In the genomic region with DNA sequence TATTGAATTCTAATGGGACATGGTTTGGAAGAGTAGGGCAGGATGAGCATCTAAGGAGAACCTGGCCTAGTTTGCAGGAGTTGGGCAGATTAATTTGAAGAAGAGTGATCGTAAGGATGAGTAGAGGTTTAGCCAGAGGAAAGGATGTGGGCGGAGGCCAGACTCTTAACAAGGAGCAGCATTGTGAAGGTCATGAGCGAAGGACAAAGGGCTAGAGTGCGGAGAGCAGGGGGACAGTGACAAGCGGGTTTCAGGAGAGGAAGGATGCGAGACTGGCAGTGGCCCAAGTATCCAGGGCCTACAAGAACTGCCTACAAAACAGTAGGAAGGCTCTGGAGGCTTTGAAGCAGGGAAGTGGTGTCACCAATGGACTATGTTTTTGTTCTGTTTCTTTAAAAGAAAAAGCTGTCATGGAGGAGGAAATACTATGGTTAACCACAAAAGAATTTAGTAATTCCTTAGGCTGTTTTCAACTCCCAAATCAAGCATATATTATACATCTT, we compare ENCODE assay signal across 10 cellular contexts. TPM values are rescaled to one million over a fixed set of nuclear protein-coding genes. Genes with fewer than 3 reads are reported as not detected.
DNase-seq lines count a peak whose midpoint lies in the region; ATAC-seq and TF ChIP-seq lines count a peak whose summit lies in the region.
"Had no signal": no experiment of that assay in that cellular context is flagged by ENCODE, and none has a peak within 500 bp of the region (broad histone marks: within the 10 kb centered on the region; RNA-seq: fewer than 3 reads in every experiment).

No MANE protein-coding gene starts in this region.

- peaks cover 0 to 37% (median 6%) of the 10 kb centered on the region in 9 donors for H3K36me3 ChIP-seq in heart right ventricle

- POLR2A ChIA-PET in T-cell (lab: Charles Lee), result interaction anchor here in 1 of 2 donors (0.6 kb wide), 1 partner anchor 31 kb away, joined by 3 read pairs; no protein-coding TSS in a partner anchor

- H3K9me3 Mint-ChIP-seq in activated T-cell treated with anti-CD3 and anti-CD28 coated beads, Interleukin-2, amount 50 U/mL, for 24 hours, result no peaks in the 10 kb centered on the region
- no peaks in the 10 kb centered on the region for H3K9me3 Mint-ChIP-seq in T-cell
- H3K9me3 Mint-ChIP-seq in stimulated activated effector memory CD8-positive, alpha-beta T cell treated with anti-CD3 and anti-CD28 coated beads, Interleukin-12 subunit alpha, Interleukin-12 subunit beta, amount 100 ng/mL, for 72 hours, result no peaks in the 10 kb centered on the region
- H3K9me3 Mint-ChIP-seq: IgD-negative memory B cell had no signal

- H3K4me1 Mint-ChIP-seq in activated T-cell treated with anti-CD3 and anti-CD28 coated beads, Interleukin-2, amount 50 U/mL, for 24 hours (ENCODE audit: low read depth), result peaks cover 11% of the 10 kb centered on the region
- peaks cover 12 to 13% (median 12%) of the 10 kb centered on the region in 3 donors for H3K4me1 Mint-ChIP-seq in T-cell
- H3K4me1 Mint-ChIP-seq in stimulated activated effector memory CD8-positive, alpha-beta T cell treated with anti-CD3 and anti-CD28 coated beads, Interleukin-12 subunit alpha, Interleukin-12 subunit beta, amount 100 ng/mL, for 72 hours, result peaks cover 10% of the 10 kb centered on the region

- ATAC-seq in T-cell (replicated peaks in 1 of 4) (peak in 1 of 4 experiments; percentile 29), heart right ventricle (peak in 6 of 8 donors; percentile 22 to 52 (median 36)), GM18867 (IDR thresholded peaks at IDR 0.05; ENCODE audit: unreplicated experiment) (no peak)
- no peak for ATAC-seq in stimulated activated effector memory CD8-positive, alpha-beta T cell treated with anti-CD3 and anti-CD28 coated beads, Interleukin-12 subunit alpha, Interleukin-12 subunit beta, amount 100 ng/mL, for 72 hours

- no peak overlapping the region for H3K4me3 Mint-ChIP-seq in activated T-cell treated with anti-CD3 and anti-CD28 coated beads, Interleukin-2, amount 50 U/mL, for 24 hours
- no peak overlapping the region for H3K4me3 Mint-ChIP-seq in T-cell
- H3K4me3 Mint-ChIP-seq in stimulated activated effector memory CD8-positive, alpha-beta T cell treated with anti-CD3 and anti-CD28 coated beads, Interleukin-12 subunit alpha, Interleukin-12 subunit beta, amount 100 ng/mL, for 72 hours, result no peak overlapping the region
- H3K4me3 Mint-ChIP-seq: IgD-negative memory B cell had no signal

- H3K27me3 Mint-ChIP-seq in activated T-cell treated with anti-CD3 and anti-CD28 coated beads, Interleukin-2, amount 50 U/mL, for 24 hours, result no peaks in the 10 kb centered on the region
- no peaks in the 10 kb centered on the region for H3K27me3 Mint-ChIP-seq in T-cell
- H3K27me3 Mint-ChIP-seq: IgD-negative memory B cell had no signal

- no peak overlapping the region for H3K4me3 ChIP-seq in heart right ventricle

- peaks cover 10% of the 10 kb centered on the region for H3K36me3 Mint-ChIP-seq in activated T-cell treated with anti-CD3 and anti-CD28 coated beads, Interleukin-2, amount 50 U/mL, for 24 hours (ENCODE audit: low read depth)
- peaks cover 15% of the 10 kb centered on the region for H3K36me3 Mint-ChIP-seq in T-cell
- peaks cover 26% of the 10 kb centered on the region for H3K36me3 Mint-ChIP-seq in stimulated activated effector memory CD8-positive, alpha-beta T cell treated with anti-CD3 and anti-CD28 coated beads, Interleukin-12 subunit alpha, Interleukin-12 subunit beta, amount 100 ng/mL, for 72 hours

- CTCF ChIA-PET in T-cell (lab: Charles Lee), result interaction anchor here (0.6 kb wide), 2 partner anchors 371 to 1823 kb away, joined by 3 to 7 read pairs; no protein-coding TSS in a partner anchor

- DNase-seq in activated T-cell treated with anti-CD3 and anti-CD28 coated beads, Interleukin-2, amount 50 U/mL, for 24 hours, result no peak
- no peak for DNase-seq in activated T-cell treated with anti-CD3 and anti-CD28 coated beads, Interleukin-2, amount 50 U/mL, for 1 hour
- DNase-seq in T-cell, result no peak
- DNase-seq in heart right ventricle, result no peak
- DNase-seq in stimulated activated effector memory CD8-positive, alpha-beta T cell treated with anti-CD3 and anti-CD28 coated beads, Interleukin-12 subunit alpha, Interleukin-12 subunit beta, amount 100 ng/mL, for 72 hours (ENCODE audit: low spot score in 2 of 2), result no peak
- no peak for DNase-seq in effector CD4-positive, alpha-beta T cell
- no peak for DNase-seq in NCI-H2107 treated with DMSO at 0.1 percent for 48 hours (lab: John Stamatoyannopoulos, UW; ENCODE audit: unreplicated experiment)

- H3K27me3 ChIP-seq in heart right ventricle, result no peaks in the 10 kb centered on the region

- H3K4me1 ChIP-seq in heart right ventricle, result peaks cover 0 to 28% (median 0%) of the 10 kb centered on the region in 9 donors

- peak overlapping the region in 2 of 10 donors; percentile 18 to 38 for H3K27ac ChIP-seq in heart right ventricle
- H3K27ac ChIP-seq: C4-2B had no signal

- intact Hi-C loops in heart right ventricle (cut with DNase I), result no loop called here

- H3K9me3 ChIP-seq in heart right ventricle, result no peaks in the 10 kb centered on the region

- peak overlapping the region; percentile 67 for H3K27ac Mint-ChIP-seq in activated T-cell treated with anti-CD3 and anti-CD28 coated beads, Interleukin-2, amount 50 U/mL, for 24 hours
- H3K27ac Mint-ChIP-seq in T-cell, result peak overlapping the region; percentile 71 to 72
- peak overlapping the region; percentile 32 for H3K27ac Mint-ChIP-seq in stimulated activated effector memory CD8-positive, alpha-beta T cell treated with anti-CD3 and anti-CD28 coated beads, Interleukin-12 subunit alpha, Interleukin-12 subunit beta, amount 100 ng/mL, for 72 hours

- WGBS in heart right ventricle, 2 donors, result 67 to 76% methylated on average over 6 of the region's 6 CpGs

- no peak for TF ChIP-seq CTCF in heart right ventricle (IDR thresholded peaks at IDR 0.05)

RNA-seq across cellular contexts. Expression of a gene that starts 20.1 kb away (rescaled TPM):
- 10 to 100 TPM; 10.7 to 32.0 (median 21.2) TPM for total RNA-seq in T-cell
- 10 to 100 TPM in 1 of 10 donors, 1 to 10 TPM in 9; 4.5 to 15.4 (median 6.5) TPM for total RNA-seq in heart right ventricle
- 1 to 10 TPM; 7.8 to 8.9 TPM for polyA plus RNA-seq in heart right ventricle

Comparison
In these comparisons a context has a peak if more than half of its experiments do, and no peak if none do; other contexts are left out.
1. ATAC-seq: peak in heart right ventricle (6 of 8); none in stimulated activated effector memory CD8-positive, alpha-beta T cell treated with anti-CD3 and anti-CD28 coated beads, Interleukin-12 subunit alpha, Interleukin-12 subunit beta, amount 100 ng/mL, for 72 hours (single experiment) and GM18867 (single experiment).
2. Peak in every context shown above with its lines, with median percentiles within 50 percentile points of each other: H3K27ac Mint-ChIP-seq.